In genomic region chr15:36428102-36428845, GRCh38 we compare ENCODE assay signal across 1 cellular context.
TF ChIP-seq lines count a peak whose summit lies in the region.

No MANE protein-coding gene starts in this region.

TF ChIP-seq in endothelial cell of umbilical vein, 7 proteins besides CTCF, POLR2A, EP300 and RAD21 (continued from another document):
- TF ChIP-seq MAX (IDR thresholded peaks at IDR 0.05; ENCODE audit: insufficient read depth, insufficient read length) (no peak), GATA2 (IDR thresholded peaks at IDR 0.05; ENCODE audit: insufficient read depth, insufficient read length, low read depth, low read length) (peak; percentile 94), JUN (IDR thresholded peaks at IDR 0.05; ENCODE audit: borderline replicate concordance, insufficient read depth, insufficient read length, low read depth) (peak; percentile 71), FOS (IDR thresholded peaks at IDR 0.05; ENCODE audit: borderline replicate concordance, insufficient read depth, low read length) (peak; percentile 100)
